ENCODE assay signal across 11 cellular contexts in the genomic region with DNA sequence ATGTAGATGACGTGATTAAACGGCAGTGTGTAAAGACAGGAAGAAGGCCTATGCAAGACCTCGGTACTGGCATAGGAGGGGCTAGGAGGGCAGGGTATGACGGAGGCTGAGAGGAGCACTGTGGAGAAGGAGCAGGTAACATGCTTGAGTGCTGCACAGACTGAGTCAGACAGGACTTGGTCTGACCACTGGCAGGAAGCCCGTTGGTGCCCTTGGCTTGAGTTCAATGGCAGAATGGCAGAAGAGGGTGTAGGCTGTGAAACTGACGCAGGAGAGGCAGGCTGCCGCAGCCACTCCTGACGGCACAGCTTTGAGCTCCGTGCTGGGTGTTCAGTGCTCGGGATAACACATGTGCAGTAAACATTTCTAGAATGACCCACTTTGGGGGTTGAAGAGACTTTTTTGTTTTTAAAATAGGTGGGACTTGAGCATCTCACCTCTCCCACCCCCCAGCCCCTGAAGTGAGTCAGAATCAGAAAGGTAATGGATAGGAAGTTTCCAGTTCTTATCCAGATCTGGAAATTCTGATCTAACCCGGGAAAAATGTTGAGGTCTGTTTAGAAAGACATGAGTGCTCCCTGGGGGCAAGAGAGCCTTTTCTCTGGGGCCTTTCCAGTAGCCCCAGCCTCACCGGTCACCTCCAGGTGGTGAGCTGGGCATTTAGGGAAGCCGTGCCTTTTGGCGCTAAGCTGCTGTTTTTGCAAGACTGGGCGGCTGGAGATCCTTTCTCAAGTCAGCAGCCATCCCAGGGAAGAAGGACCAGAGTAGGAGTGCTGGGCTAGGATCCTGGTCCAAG.
DNase-seq lines count a peak whose midpoint lies in the region; ATAC-seq and TF ChIP-seq lines count a peak whose summit lies in the region.
"Had no signal": no experiment of that assay in that cellular context is flagged by ENCODE, and none has a peak within 500 bp of the region (broad histone marks: within the 10 kb centered on the region; RNA-seq: fewer than 3 reads in every experiment).

No MANE protein-coding gene starts in this region.

- intact Hi-C loops in breast epithelium (cut with DNase I; ENCODE audit: low total_unique reads): no loop called here
- intact Hi-C loops in lower lobe of right lung (cut with DNase I): no loop called here

- TF ChIP-seq CTCF in breast epithelium (IDR thresholded peaks at IDR 0.05) (no peak), lower lobe of right lung (IDR thresholded peaks at IDR 0.05) (no peak)

- H3K9me3 ChIP-seq in MG63 (no peaks in the 10 kb centered on the region), breast epithelium (no peaks in the 10 kb centered on the region), lower lobe of right lung (no peaks in the 10 kb centered on the region)

- H3K36me3 ChIP-seq in MG63 (no peaks in the 10 kb centered on the region), breast epithelium (no peaks in the 10 kb centered on the region), lower lobe of right lung (no peaks in the 10 kb centered on the region)
- H3K36me3 ChIP-seq: cardiac muscle cell had no signal

- H3K4me1 ChIP-seq in breast epithelium (no peaks in the 10 kb centered on the region), lower lobe of right lung (no peaks in the 10 kb centered on the region)

- H3K27ac ChIP-seq in breast epithelium: no peak overlapping the region
- no peak overlapping the region for H3K27ac ChIP-seq in lower lobe of right lung
- H3K27ac ChIP-seq: cardiac muscle cell had no signal

- H3K4me3 ChIP-seq in MG63: no peak overlapping the region
- H3K4me3 ChIP-seq in breast epithelium: no peak overlapping the region
- no peak overlapping the region for H3K4me3 ChIP-seq in lower lobe of right lung
- H3K4me3 ChIP-seq: cardiac muscle cell had no signal

- ATAC-seq in lower lobe of right lung: peak; percentile 81 to 94
- no peak for ATAC-seq in HG02884 (IDR thresholded peaks at IDR 0.05; ENCODE audit: unreplicated experiment)
- ATAC-seq in GM21447 (IDR thresholded peaks at IDR 0.05; ENCODE audit: unreplicated experiment): no peak

- no peaks in the 10 kb centered on the region for H3K27me3 ChIP-seq in MG63
- no peaks in the 10 kb centered on the region for H3K27me3 ChIP-seq in breast epithelium
- peaks cover 14% of the 10 kb centered on the region for H3K27me3 ChIP-seq in lower lobe of right lung (ENCODE audit: low read depth)

- DNase-seq in A172 (ENCODE audit: low spot score) (peak; percentile 85), MG63 (peak; percentile 28), breast epithelium (ENCODE audit: low spot score in 2 of 2) (peak; percentile 36 to 85), lower lobe of right lung (peak; percentile 84), GM19238 (ENCODE audit: insufficient read length, low spot score) (no peak), germinal center (ENCODE audit: low spot score) (no peak)
- DNase-seq: activated T-cell treated with anti-CD3 and anti-CD28 coated beads, Interleukin-2, amount 50 U/mL, for 1 hour; NCI-H187 had no signal

- no peak for TF ChIP-seq POLR2A in breast epithelium (IDR thresholded peaks at IDR 0.05)

Comparison
In these comparisons a context has a peak if more than half of its experiments do, and no peak if none do; other contexts are left out.
1. DNase-seq: peak in A172 (single experiment), MG63 (single experiment), breast epithelium (2 of 2) and lower lobe of right lung (single experiment); none in GM19238 (single experiment) and germinal center (single experiment).
2. ATAC-seq: peak in lower lobe of right lung (2 of 2); none in HG02884 (single experiment) and GM21447 (single experiment).